ENCODE assay signal across 2 cellular contexts in the genomic region with DNA sequence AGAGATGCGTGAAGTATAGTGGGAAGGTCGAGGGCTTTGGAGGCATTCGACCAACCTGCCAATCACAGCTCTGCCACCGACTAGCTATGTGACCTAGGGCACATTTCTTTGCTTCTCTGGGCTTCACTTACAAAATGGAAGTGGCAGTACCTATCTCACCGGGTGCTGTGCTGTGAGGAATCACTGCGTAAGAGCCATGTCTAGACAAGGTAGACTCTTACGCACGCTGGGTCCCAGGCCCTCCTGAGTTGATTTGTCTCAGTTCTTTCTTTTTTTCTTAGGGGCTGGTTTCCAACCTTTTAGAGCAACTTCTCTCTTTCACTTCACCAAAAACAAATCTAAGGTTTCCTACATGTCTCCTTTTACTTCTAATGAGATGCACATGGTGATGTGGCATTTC.
TF ChIP-seq lines count a peak whose summit lies in the region.

No MANE protein-coding gene starts in this region.

TF ChIP-seq in GM23338, 12 proteins besides CTCF, POLR2A, EP300 and RAD21:
- TF ChIP-seq STAT1 (IDR thresholded peaks at IDR 0.05; ENCODE audit: unreplicated experiment) (no peak), ZNF331 (CRISPR knock-in tag; IDR thresholded peaks at IDR 0.05; ENCODE audit: low read depth) (no peak), EZH2phosphoT487 (IDR thresholded peaks at IDR 0.05; ENCODE audit: unreplicated experiment) (no peak), POLR2AphosphoS5 (IDR thresholded peaks at IDR 0.05; ENCODE audit: low read depth) (no peak), CREB1 (CRISPR knock-in tag; IDR thresholded peaks at IDR 0.05; ENCODE audit: low read depth) (no peak)

TF ChIP-seq in H1, 55 proteins besides CTCF, POLR2A, EP300 and RAD21:
- TF ChIP-seq ATF3 (IDR thresholded peaks at IDR 0.05; ENCODE audit: insufficient read depth, low read depth, low read length), result no peak
- no peak for TF ChIP-seq TEAD4 (IDR thresholded peaks at IDR 0.05; ENCODE audit: low read depth, low read length)
- TF ChIP-seq HDAC2 (IDR thresholded peaks at IDR 0.05; ENCODE audit: borderline replicate concordance in 1 of 2, low read depth in 2 of 2, low read length in 2 of 2), result no peak
- no peak for TF ChIP-seq ASH2L (IDR thresholded peaks at IDR 0.05; ENCODE audit: low read length)
- no peak for TF ChIP-seq RBBP5 (IDR thresholded peaks at IDR 0.05; ENCODE audit: borderline replicate concordance, low read depth, low read length)
- TF ChIP-seq SIX5 (IDR thresholded peaks at IDR 0.05; ENCODE audit: low read depth, low read length), result no peak
- no peak for TF ChIP-seq KDM1A (IDR thresholded peaks at IDR 0.05; ENCODE audit: borderline replicate concordance, low read length)
- no peak for TF ChIP-seq CHD1 (IDR thresholded peaks at IDR 0.05; ENCODE audit: low read depth, low read length)
- TF ChIP-seq RNF2 (IDR thresholded peaks at IDR 0.05; ENCODE audit: borderline replicate concordance, low read depth, low read length, missing control alignments, poor library complexity, severe bottlenecking), result no peak
- TF ChIP-seq CEBPB (IDR thresholded peaks at IDR 0.05; ENCODE audit: low read depth, low read length), result no peak
- no peak for TF ChIP-seq KDM4A (IDR thresholded peaks at IDR 0.05; ENCODE audit: low read depth, low read length, severe bottlenecking)
TF ChIP-seq in H1: peak in this region for 0.
